Comparison of ENCODE assay signal across 29 cellular contexts in the genomic region with DNA sequence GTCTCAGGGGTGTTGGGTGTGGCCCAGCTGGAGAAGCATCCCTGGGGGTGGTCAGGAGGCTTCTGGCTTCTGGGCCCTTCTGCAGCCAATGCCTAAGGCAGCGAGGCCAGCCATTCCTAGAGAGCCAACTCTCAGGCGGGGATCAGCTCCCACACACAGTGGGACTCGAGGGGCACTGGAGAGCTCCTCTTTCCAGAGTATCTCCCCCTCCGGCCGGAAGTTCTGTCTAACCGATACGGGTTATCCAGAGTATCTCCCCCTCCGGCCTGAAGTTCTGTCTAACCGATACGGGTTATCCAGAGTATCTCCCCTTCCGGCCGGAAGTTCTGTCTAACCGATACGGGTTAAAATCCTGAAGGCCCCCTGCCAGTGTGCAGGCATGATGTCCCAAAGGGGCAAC.
"Had no signal": no experiment of that assay in that cellular context is flagged by ENCODE, and none has a peak within 500 bp of the region (broad histone marks: within the 10 kb centered on the region; RNA-seq: fewer than 3 reads in every experiment).

No MANE protein-coding gene starts in this region.

- DNase-seq: activated CD4-positive, alpha-beta T cell treated with anti-CD3 and anti-CD28 coated beads, Interleukin-2, amount 10 ng/mL, durations not matched to agents 7 days and 5 days; activated CD4-positive, alpha-beta T cell treated with anti-CD3 and anti-CD28 coated beads, Interleukin-2, amount 50 U/mL, for 48 hours; activated CD8-positive, alpha-beta T cell treated with anti-CD3 and anti-CD28 coated beads, Interleukin-2, amount 10 ng/mL, durations not matched to agents 7 days and 5 days; activated gamma-delta T cell treated with Interleukin-2 at 50 U/mL for 16 hours; activated naive CD4-positive, alpha-beta T cell treated with anti-CD3 and anti-CD28 coated beads for 36 hours; activated naive CD8-positive, alpha-beta T cell treated with anti-CD3 and anti-CD28 coated beads, Interleukin-2, amount 50 U/mL, for 24 hours; anterior cingulate cortex; central memory CD4-positive, alpha-beta T cell; NCI-H1092 treated with DMSO at 0.1 percent for 48 hours; NCI-H1417; NCI-H146; NCI-H187; NCI-H2029 treated with DMSO at 0.1 percent for 48 hours; NCI-H2107; NCI-H2171; NCI-H510A; NCI-H526; NCI-H748 treated with DMSO at 0.1 percent for 48 hours; NK-92 treated with Interleukin-12 subunit alpha and Interleukin-12 subunit beta, amount 100 ng/mL, for 24 hours; PC-9; SJCRH30; T1000 had no signal

- H3K4me1 ChIP-seq: SJCRH30 had no signal

- H3K4me1 Mint-ChIP-seq: activated CD4-positive, alpha-beta T cell treated with anti-CD3 and anti-CD28 coated beads, Interleukin-2, amount 10 ng/mL, durations not matched to agents 7 days and 5 days; activated naive CD8-positive, alpha-beta T cell treated with anti-CD3 and anti-CD28 coated beads, Interleukin-2, amount 50 U/mL, for 24 hours had no signal

- H3K4me3 ChIP-seq: PC-9, SJCRH30, SK-N-MC had no signal

- H3K9me3 Mint-ChIP-seq: activated CD4-positive, alpha-beta T cell treated with anti-CD3 and anti-CD28 coated beads, Interleukin-2, amount 10 ng/mL, durations not matched to agents 7 days and 5 days; activated naive CD4-positive, alpha-beta T cell treated with anti-CD3 and anti-CD28 coated beads for 36 hours; activated naive CD8-positive, alpha-beta T cell treated with anti-CD3 and anti-CD28 coated beads, Interleukin-2, amount 50 U/mL, for 24 hours; activated T-cell treated with anti-CD3 and anti-CD28 coated beads, Interleukin-2, amount 50 U/mL, for 24 hours; activated T-helper 1 cell treated with anti-CD3 and anti-CD28 coated beads, Interleukin-12 subunit alpha, Interleukin-12 subunit beta, Interleukin-2, Interleukin-4 antibody, amounts not matched to agents 30 ng/mL and 10 ng/mL and 1 ng/mL, durations not matched to agents 14 hours and 24 hours and 36 hours had no signal

- ATAC-seq: activated CD8-positive, alpha-beta T cell treated with anti-CD3 and anti-CD28 coated beads, Interleukin-2, amount 10 ng/mL, durations not matched to agents 7 days and 5 days; activated naive CD8-positive, alpha-beta T cell treated with anti-CD3 and anti-CD28 coated beads, Interleukin-2, amount 50 U/mL, for 24 hours; Right ventricle myocardium inferior had no signal

- H3K36me3 ChIP-seq: SJCRH30 had no signal

- H3K27me3 ChIP-seq: SJCRH30 had no signal

- H3K36me3 Mint-ChIP-seq: activated naive CD8-positive, alpha-beta T cell; brain had no signal

- H3K9me3 ChIP-seq: SJCRH30 had no signal

- H3K27me3 Mint-ChIP-seq: activated CD4-positive, alpha-beta T cell treated with anti-CD3 and anti-CD28 coated beads, Interleukin-2, amount 10 ng/mL, durations not matched to agents 7 days and 5 days had no signal

- H3K4me3 Mint-ChIP-seq: activated CD4-positive, alpha-beta T cell treated with anti-CD3 and anti-CD28 coated beads, Interleukin-2, amount 10 ng/mL, durations not matched to agents 7 days and 5 days; activated CD8-positive, alpha-beta T cell treated with anti-CD3 and anti-CD28 coated beads, Interleukin-2, amount 10 ng/mL, durations not matched to agents 7 days and 5 days; activated naive CD4-positive, alpha-beta T cell treated with anti-CD3 and anti-CD28 coated beads for 36 hours; activated naive CD8-positive, alpha-beta T cell; activated naive CD8-positive, alpha-beta T cell treated with anti-CD3 and anti-CD28 coated beads, Interleukin-2, amount 50 U/mL, for 24 hours; activated T-cell treated with anti-CD3 and anti-CD28 coated beads, Interleukin-2, amount 50 U/mL, for 24 hours; activated T-helper 1 cell treated with anti-CD3 and anti-CD28 coated beads, Interleukin-12 subunit alpha, Interleukin-12 subunit beta, Interleukin-2, Interleukin-4 antibody, amounts not matched to agents 30 ng/mL and 10 ng/mL and 1 ng/mL, durations not matched to agents 14 hours and 24 hours and 36 hours; brain had no signal

- H3K27ac ChIP-seq: PC-9, RWPE1, SJCRH30, SK-N-MC had no signal

- H3K27ac Mint-ChIP-seq: activated CD4-positive, alpha-beta T cell treated with anti-CD3 and anti-CD28 coated beads, Interleukin-2, amount 10 ng/mL, durations not matched to agents 7 days and 5 days; activated CD8-positive, alpha-beta T cell treated with anti-CD3 and anti-CD28 coated beads, Interleukin-2, amount 10 ng/mL, durations not matched to agents 7 days and 5 days; activated naive CD4-positive, alpha-beta T cell treated with anti-CD3 and anti-CD28 coated beads for 36 hours; activated naive CD8-positive, alpha-beta T cell; activated naive CD8-positive, alpha-beta T cell treated with anti-CD3 and anti-CD28 coated beads, Interleukin-2, amount 50 U/mL, for 24 hours; activated T-cell treated with anti-CD3 and anti-CD28 coated beads, Interleukin-2, amount 50 U/mL, for 24 hours; activated T-helper 1 cell treated with anti-CD3 and anti-CD28 coated beads, Interleukin-12 subunit alpha, Interleukin-12 subunit beta, Interleukin-2, Interleukin-4 antibody, amounts not matched to agents 30 ng/mL and 10 ng/mL and 1 ng/mL, durations not matched to agents 14 hours and 24 hours and 36 hours had no signal
